In the genomic region with DNA sequence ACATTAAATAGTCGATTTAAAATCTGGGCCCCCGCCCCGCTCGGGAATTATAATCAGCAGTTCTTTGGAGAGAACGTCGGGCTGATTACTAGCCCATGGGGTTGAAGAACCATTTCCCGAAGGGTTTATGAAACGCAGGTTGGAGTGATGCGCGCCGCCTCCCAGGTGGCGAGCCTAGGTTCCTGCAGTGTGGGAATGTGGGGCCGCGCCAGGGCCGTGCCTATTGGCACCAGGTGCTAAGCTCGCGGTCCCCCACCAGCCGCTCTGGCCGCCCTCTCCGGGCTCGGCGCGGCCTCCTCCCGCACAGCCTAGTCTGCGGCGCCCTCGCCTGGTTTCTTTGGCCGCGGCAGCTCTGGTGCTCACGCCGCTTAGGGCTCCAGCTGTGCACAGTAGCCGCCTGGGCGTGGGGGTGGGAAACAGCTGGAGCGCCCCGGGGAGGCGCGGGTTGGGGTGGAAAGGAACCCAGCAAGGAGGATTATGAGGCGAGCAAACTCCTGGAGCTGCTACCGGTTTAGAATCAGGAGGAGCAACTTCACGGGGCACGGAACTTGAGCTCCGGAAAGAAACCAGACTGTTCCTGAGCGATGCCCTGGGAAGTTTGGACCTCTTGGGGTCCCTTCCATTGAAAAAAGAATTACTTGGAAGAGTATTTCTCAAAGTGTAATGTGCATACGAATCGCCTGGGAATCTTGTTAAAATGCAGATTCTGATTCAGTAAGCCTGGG, we compare ENCODE assay signal across 8 cellular contexts. TPM values are rescaled to one million over a fixed set of nuclear protein-coding genes. Genes with fewer than 3 reads are reported as not detected.
A peak's percentile ranks its signal among the peaks of the same experiment; 100 is the strongest.
DNase-seq lines count a peak whose midpoint lies in the region; ATAC-seq and TF ChIP-seq lines count a peak whose summit lies in the region.

No MANE protein-coding gene starts in this region.

- H3K27ac ChIP-seq in AG04450 (ENCODE audit: low read depth, low read length) = no peak overlapping the region
- no peak overlapping the region for H3K27ac ChIP-seq in endodermal cell (ENCODE audit: low read depth, low read length)
- no peak overlapping the region for H3K27ac ChIP-seq in mesenchymal stem cell (ENCODE audit: low read length, poor library complexity, severe bottlenecking)
- no peak overlapping the region for H3K27ac ChIP-seq in substantia nigra (ENCODE audit: low read depth, low read length, poor library complexity, severe bottlenecking)

- no peak overlapping the region for H2BK12ac ChIP-seq in mesenchymal stem cell (ENCODE audit: low read length in 2 of 2)

- H3K27ac Mint-ChIP-seq in endodermal cell = no peak overlapping the region

- WGBS in endodermal cell (ENCODE audit: insufficient coverage in 1 of 2, insufficient read length in 1 of 2), 2 experiments = 1 to 2% methylated on average over 32 to 45 of the region's 45 CpGs
- 2% methylated on average over 45 of the region's 45 CpGs for WGBS in mesenchymal stem cell

- ATAC-seq in GM18498 (IDR thresholded peaks at IDR 0.05; ENCODE audit: unreplicated experiment) (peak; percentile 93), HG02870 (IDR thresholded peaks at IDR 0.05; ENCODE audit: unreplicated experiment) (peak; percentile 87)

- TF ChIP-seq CTCF in AG04450 (IDR thresholded peaks at IDR 0.05; ENCODE audit: low read depth, low read length) (peak; percentile 74), endodermal cell (conservative IDR thresholded peaks at IDR 0.05) (peak; percentile 94)

- no peak overlapping the region for H3K23ac ChIP-seq in mesenchymal stem cell (ENCODE audit: low read length in 2 of 2)

- H3K4me3 Mint-ChIP-seq in endodermal cell = peak overlapping the region; percentile 53

- CTCF ChIA-PET in AG04450 (lab: Charles Lee) = interaction anchor here (0.5 to 6.3 kb wide), 49 partner anchors 8 to 822 kb away, joined by 3 to 84 read pairs (median 4); no protein-coding TSS in a partner anchor

- peaks cover 89% of the 10 kb centered on the region for H3K27me3 Mint-ChIP-seq in endodermal cell (ENCODE audit: insufficient read depth)

- no peak overlapping the region for H2BK15ac ChIP-seq in mesenchymal stem cell (ENCODE audit: low read depth, poor library complexity, severe bottlenecking)

- H3K36me3 ChIP-seq in endodermal cell (ENCODE audit: control insufficient read depth, insufficient read depth, low read length) (no peaks in the 10 kb centered on the region), mesenchymal stem cell (ENCODE audit: control insufficient read depth in 1 of 2, insufficient read depth in 2 of 2, low read depth in 1 of 2, low read length in 2 of 2) (no peaks in the 10 kb centered on the region)

- no peak overlapping the region for H3K9ac ChIP-seq in endodermal cell (ENCODE audit: extremely low read depth, low read length, poor library complexity, severe bottlenecking)
- no peak overlapping the region for H3K9ac ChIP-seq in mesenchymal stem cell (ENCODE audit: low read length)

- peak overlapping the region; percentile 55 for H3K4me3 ChIP-seq in AG04450 (ENCODE audit: low read depth, low read length)
- H3K4me3 ChIP-seq in endodermal cell (ENCODE audit: low read length) = peak overlapping the region; percentile 77
- H3K4me3 ChIP-seq in mesenchymal stem cell (ENCODE audit: insufficient read depth in 1 of 2, low read depth in 1 of 2, low read length in 2 of 2) = peak overlapping the region; percentile 37 to 73

- no peak overlapping the region for H4K91ac ChIP-seq in mesenchymal stem cell (ENCODE audit: low read length)

- no peaks in the 10 kb centered on the region for H3K79me1 ChIP-seq in mesenchymal stem cell (replicated peaks; ENCODE audit: low read length, poor library complexity, severe bottlenecking)

- no peak overlapping the region for H2AFZ ChIP-seq in mesenchymal stem cell (ENCODE audit: low read depth, low read length)

- DNase-seq in AG04450 (ENCODE audit: low read depth, low spot score) = no peak
- peak; percentile 97 for DNase-seq in NCI-H1105 (lab: John Stamatoyannopoulos, UW)
- peak; percentile 44 for DNase-seq in T1000 (lab: John Stamatoyannopoulos, UW)
- peak; percentile 93 for DNase-seq in endodermal cell
- DNase-seq in mesenchymal stem cell = peak; percentile 58
- DNase-seq in substantia nigra (lab: John Stamatoyannopoulos, UW) = peak in 44 of 49 donors; percentile 3 to 67 (median 29)

- no peak overlapping the region for H4K8ac ChIP-seq in mesenchymal stem cell (ENCODE audit: low read length)

- H3K4me1 ChIP-seq in endodermal cell (ENCODE audit: control insufficient read depth, insufficient read depth, low read length) = peaks cover 4% of the 10 kb centered on the region
- H3K4me1 ChIP-seq in mesenchymal stem cell (ENCODE audit: control insufficient read depth, insufficient read depth, low read depth, low read length) = peaks cover 14% of the 10 kb centered on the region

- H3K4ac ChIP-seq in mesenchymal stem cell (ENCODE audit: low read depth in 1 of 2, low read length in 2 of 2) = no peak overlapping the region

- no peak overlapping the region for H3K14ac ChIP-seq in mesenchymal stem cell (ENCODE audit: low read length in 2 of 2)

- POLR2A ChIA-PET in AG04450 (lab: Yijun Ruan, JAX) = no interaction called here

- H3K9me3 ChIP-seq in AG04450 (ENCODE audit: control insufficient read depth, insufficient read depth, low read length) = peaks cover 5% of the 10 kb centered on the region
- H3K9me3 ChIP-seq in endodermal cell (ENCODE audit: control insufficient read depth, low read length) = peaks cover 10% of the 10 kb centered on the region
- H3K9me3 ChIP-seq in mesenchymal stem cell (ENCODE audit: control insufficient read depth, low read length) = peaks cover 33% of the 10 kb centered on the region

- H3K9me3 Mint-ChIP-seq in endodermal cell = peaks cover 16% of the 10 kb centered on the region

- H3K27me3 ChIP-seq in AG04450 (ENCODE audit: control insufficient read depth, insufficient read depth, low read length) (peaks cover 58% of the 10 kb centered on the region), endodermal cell (ENCODE audit: control insufficient read depth, insufficient read depth, low read length, poor library complexity, severe bottlenecking) (peaks cover 69% of the 10 kb centered on the region), mesenchymal stem cell (ENCODE audit: control insufficient read depth in 1 of 2, insufficient read depth in 1 of 2, low read length in 2 of 2) (peaks cover 55 to 85% of the 10 kb centered on the region in 2 experiments)

- no peak overlapping the region for H2BK5ac ChIP-seq in mesenchymal stem cell (ENCODE audit: low read depth, low read length, poor library complexity, severe bottlenecking)

- H2AK5ac ChIP-seq in mesenchymal stem cell (ENCODE audit: low read length, severe bottlenecking) = no peak overlapping the region

- H3K36me3 Mint-ChIP-seq in endodermal cell (ENCODE audit: low read depth) = peaks cover 3% of the 10 kb centered on the region

- H3K18ac ChIP-seq in mesenchymal stem cell (ENCODE audit: low read depth in 1 of 2, low read length in 2 of 2) = no peak overlapping the region

- H3K4me2 ChIP-seq in mesenchymal stem cell (ENCODE audit: low read length, poor library complexity, severe bottlenecking) = peak overlapping the region; percentile 98

- H2BK120ac ChIP-seq in mesenchymal stem cell (ENCODE audit: low read depth, low read length) = no peak overlapping the region

- peaks cover 27% of the 10 kb centered on the region for H3K4me1 Mint-ChIP-seq in endodermal cell

RNA-seq across cellular contexts. Expression of a gene that starts 5.6 kb away (rescaled TPM):
- polyA plus RNA-seq in AG04450 (2011; rRNA removed) = 14.3 and 18.4 TPM in 2 replicates
- polyA minus RNA-seq in AG04450 (2011; rRNA and poly(A)+ RNA removed) = 52.4 and 57.2 TPM in 2 replicates
- under 1 TPM; 0.15 to 0.79 TPM for total RNA-seq in endodermal cell
- polyA plus RNA-seq in endodermal cell (2013, experiment 1 of 2) = 12.8 TPM
- 12.5 TPM for polyA plus RNA-seq in endodermal cell (2013, experiment 2 of 2)
- 0.54 TPM for polyA plus RNA-seq in mesenchymal stem cell (2013, experiment 1 of 2)
- polyA plus RNA-seq in mesenchymal stem cell (2013, experiment 2 of 2) = 0.22 TPM
